14 cellular contexts compared by ENCODE assay signal in genomic region chr3:194272861-194273266, GRCh38.
DNase-seq lines count a peak whose midpoint lies in the region; ATAC-seq and TF ChIP-seq lines count a peak whose summit lies in the region.
"Had no signal": no experiment of that assay in that cellular context is flagged by ENCODE, and none has a peak within 500 bp of the region (broad histone marks: within the 10 kb centered on the region; RNA-seq: fewer than 3 reads in every experiment).

No MANE protein-coding gene starts in this region.

- DNase-seq in EH (ENCODE audit: low read depth) (peak; percentile 58), Panc1 (ENCODE audit: low read depth, low spot score) (no peak), sigmoid colon (peak; percentile 76), superior temporal gyrus (ENCODE audit: extremely low spot score) (no peak), DMS53 treated with DMSO at 0.1 percent for 48 hours (lab: John Stamatoyannopoulos, UW; ENCODE audit: unreplicated experiment) (no peak), SKM-1 treated with dmso at 0.1 percent for 144 hours (lab: John Stamatoyannopoulos, UW; ENCODE audit: unreplicated experiment) (no peak)
- DNase-seq: activated CD4-positive, alpha-beta T cell treated with anti-CD3 and anti-CD28 coated beads, Interleukin-2, amount 50 U/mL, for 4 hours; activated gamma-delta T cell; Calu3; KBM-7; NCI-H2107 had no signal

- in situ Hi-C loops in Panc1 (cut with HindIII; ENCODE audit: low pct_unique_long_range_greater_than_20kb, low sequenced_read_pairs): no loop called here

- TF ChIP-seq CTCF in Panc1 (IDR thresholded peaks at IDR 0.05): no peak
- no peak for TF ChIP-seq CTCF in gastroesophageal sphincter (IDR thresholded peaks at IDR 0.05)
- TF ChIP-seq CTCF in sigmoid colon (IDR thresholded peaks at IDR 0.05): no peak

- CTCF ChIA-PET in Panc1 (lab: Charles Lee): no interaction called here

- H3K36me3 ChIP-seq in Panc1 (ENCODE audit: control insufficient read depth, insufficient read depth, low read length): no peaks in the 10 kb centered on the region
- no peaks in the 10 kb centered on the region for H3K36me3 ChIP-seq in gastroesophageal sphincter
- H3K36me3 ChIP-seq in sigmoid colon: no peaks in the 10 kb centered on the region
- H3K36me3 ChIP-seq: thoracic aorta had no signal

- H3K4me3 ChIP-seq in Panc1 (ENCODE audit: low read depth in 2 of 2, low read length in 2 of 2): no peak overlapping the region
- H3K4me3 ChIP-seq in gastroesophageal sphincter: no peak overlapping the region
- H3K4me3 ChIP-seq in sigmoid colon: no peak overlapping the region
- H3K4me3 ChIP-seq: thoracic aorta had no signal

- BruUV-seq in Panc1 (replicated peaks; lab: Mats Ljungman, UMichigan): no TSS peak

- POLR2A ChIA-PET in Panc1 (lab: Charles Lee): no interaction called here

- intact Hi-C loops in Panc1 (cut with micrococcal nuclease; ENCODE audit: unreplicated experiment) (no loop called here), sigmoid colon (cut with DNase I) (loop anchor here (5.0 kb wide), 1 partner anchor 201 kb away; no protein-coding TSS in a partner anchor)

- H3K4me1 ChIP-seq in Panc1 (ENCODE audit: control insufficient read depth, insufficient read depth, low read length) (peaks cover 46% of the 10 kb centered on the region), gastroesophageal sphincter (peaks cover 15 to 94% (median 39%) of the 10 kb centered on the region in 3 donors), sigmoid colon (peaks cover 0 to 77% (median 68%) of the 10 kb centered on the region in 4 donors)

- ATAC-seq in Panc1: no peak
- ATAC-seq in gastroesophageal sphincter: no peak
- ATAC-seq in HG03439 (IDR thresholded peaks at IDR 0.05; ENCODE audit: unreplicated experiment): no peak

- H3K27me3 ChIP-seq in Panc1 (ENCODE audit: control insufficient read depth, insufficient read depth, low read length): no peaks in the 10 kb centered on the region
- no peaks in the 10 kb centered on the region for H3K27me3 ChIP-seq in gastroesophageal sphincter
- no peaks in the 10 kb centered on the region for H3K27me3 ChIP-seq in sigmoid colon

- TF ChIP-seq EP300 in gastroesophageal sphincter (IDR thresholded peaks at IDR 0.05) (no peak), sigmoid colon (IDR thresholded peaks at IDR 0.05) (no peak)

- 76 to 78% methylated on average over 7 to 13 of the region's 15 CpGs for WGBS in gastroesophageal sphincter (ENCODE audit: low coverage in 1 of 2), 2 donors
- 86 to 89% methylated on average over 15 of the region's 15 CpGs for WGBS in sigmoid colon, 2 donors

- H3K9me3 ChIP-seq in Panc1 (ENCODE audit: control insufficient read depth, insufficient read depth, low read depth, low read length): no peaks in the 10 kb centered on the region
- no peaks in the 10 kb centered on the region for H3K9me3 ChIP-seq in gastroesophageal sphincter
- no peaks in the 10 kb centered on the region for H3K9me3 ChIP-seq in sigmoid colon
- H3K9me3 ChIP-seq: thoracic aorta had no signal

- peak overlapping the region; percentile 8; the same call in 1 of the 2 replicates for H3K27ac ChIP-seq in Panc1 (ENCODE audit: low read length)
- peak overlapping the region in 3 of 4 donors; percentile 86 to 90 (median 88) for H3K27ac ChIP-seq in gastroesophageal sphincter
- H3K27ac ChIP-seq in sigmoid colon: peak overlapping the region; percentile 89 to 92 (median 90)

- no peak for TF ChIP-seq POLR2A in gastroesophageal sphincter (IDR thresholded peaks at IDR 0.05)
- no peak for TF ChIP-seq POLR2A in sigmoid colon (IDR thresholded peaks at IDR 0.05)

Comparison
In these comparisons a context has a peak if more than half of its experiments do, and no peak if none do; other contexts are left out.
1. DNase-seq: peak in EH (single experiment) and sigmoid colon (single experiment); none in Panc1 (single experiment), superior temporal gyrus (single experiment), DMS53 treated with DMSO at 0.1 percent for 48 hours (single experiment) and SKM-1 treated with dmso at 0.1 percent for 144 hours (single experiment).
2. H3K27ac ChIP-seq: peak in every context shown above with its lines; median percentile 90 in sigmoid colon; 88 in gastroesophageal sphincter; 8 in Panc1.